39 cellular contexts compared by ENCODE assay signal in the genomic region with DNA sequence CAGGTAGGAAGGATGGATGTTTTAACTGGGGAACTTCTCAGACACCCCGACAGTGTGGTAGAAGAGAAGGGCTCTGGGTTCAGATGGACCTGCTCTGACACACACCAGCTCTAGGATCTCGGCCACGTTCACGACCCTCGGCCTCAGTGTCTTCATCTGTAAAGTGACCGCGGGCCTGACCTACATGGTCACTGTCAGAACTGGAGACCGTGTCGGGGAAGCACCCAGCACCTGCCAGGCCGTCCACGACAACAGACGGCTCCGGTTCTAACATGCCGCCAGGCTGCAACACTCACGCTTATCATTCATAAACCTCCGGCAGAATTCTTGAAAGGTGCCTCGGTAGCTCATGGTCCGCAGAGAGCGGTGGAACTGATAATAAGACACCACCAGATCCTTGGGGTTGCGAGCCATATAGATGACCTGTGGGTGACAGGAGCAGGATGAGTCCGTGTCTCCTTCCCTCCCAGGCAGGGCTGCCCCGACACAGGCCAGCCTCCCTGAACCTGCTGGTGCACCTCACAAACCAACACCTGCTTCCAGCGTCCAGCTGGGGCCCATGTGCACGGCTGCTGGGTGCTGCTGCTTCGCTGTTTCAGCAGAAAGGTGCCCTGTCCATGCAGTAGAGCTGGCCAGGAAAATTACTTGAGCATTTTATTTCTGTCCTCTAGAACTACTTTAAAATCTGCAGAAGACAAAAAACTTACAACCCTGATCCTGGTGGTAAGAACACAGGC. TPM values are rescaled to one million over a fixed set of nuclear protein-coding genes. Genes with fewer than 3 reads are reported as not detected.
"Had no signal": no experiment of that assay in that cellular context is flagged by ENCODE, and none has a peak within 500 bp of the region (broad histone marks: within the 10 kb centered on the region; RNA-seq: fewer than 3 reads in every experiment).

No MANE protein-coding gene starts in this region.

- H3K27ac Mint-ChIP-seq: activated CD4-positive, alpha-beta memory T cell treated with anti-CD3 and anti-CD28 coated beads for 36 hours; activated CD4-positive, alpha-beta T cell treated with anti-CD3 and anti-CD28 coated beads for 36 hours; activated CD4-positive, alpha-beta T cell treated with anti-CD3 and anti-CD28 coated beads, Interleukin-2, amount 10 ng/mL, durations not matched to agents 24 days and 14 days; activated CD8-positive, alpha-beta memory T cell treated with anti-CD3 and anti-CD28 coated beads, Interleukin-2, amount 10 ng/mL, durations not matched to agents 7 days and 5 days; activated naive CD4-positive, alpha-beta T cell treated with anti-CD3 and anti-CD28 coated beads for 36 hours; activated naive CD4-positive, alpha-beta T cell treated with anti-CD3 and anti-CD28 coated beads, Interleukin-2, amount 50 U/mL, for 24 hours; activated naive CD8-positive, alpha-beta T cell treated with anti-CD3 and anti-CD28 coated beads, Interleukin-2, amount 10 ng/mL, durations not matched to agents 7 days and 5 days; activated T-helper 1 cell treated with anti-CD3 and anti-CD28 coated beads, Interleukin-12 subunit alpha, Interleukin-12 subunit beta, Interleukin-2, Interleukin-4 antibody, amounts not matched to agents 30 ng/mL and 10 ng/mL and 1 ng/mL, durations not matched to agents 14 hours and 24 hours and 36 hours; activated T-helper 2 cell treated with anti-CD3 and anti-CD28 coated beads, Interferon-gamma antibody, Interleukin-2, Interleukin-4, amounts not matched to agents 10 μg/mL and 5 μg/mL and 100 μg/mL, durations not matched to agents 14 hours and 24 hours and 36 hours; T-helper 17 cell; T-helper 2 cell treated with Interferon-gamma antibody and Interleukin-4, amounts not matched to agents 5 μg/mL and 100 μg/mL, for 36 hours had no signal

- DNase-seq: activated CD4-positive, alpha-beta memory T cell treated with anti-CD3 and anti-CD28 coated beads for 36 hours; activated CD4-positive, alpha-beta T cell treated with anti-CD3 and anti-CD28 coated beads for 36 hours; activated CD4-positive, alpha-beta T cell treated with anti-CD3 and anti-CD28 coated beads, Interleukin-2, amount 10 ng/mL, durations not matched to agents 24 days and 14 days; activated CD4-positive, CD25-positive, alpha-beta regulatory T cell; activated CD4-positive, CD25-positive, alpha-beta regulatory T cell treated with anti-CD3 and anti-CD28 coated beads, Interleukin-2, amount 50 U/mL, for 72 hours; activated CD8-positive, alpha-beta memory T cell treated with anti-CD3 and anti-CD28 coated beads, Interleukin-2, amount 10 ng/mL, durations not matched to agents 7 days and 5 days; activated CD8-positive, alpha-beta memory T cell treated with anti-CD3 and anti-CD28 coated beads, Interleukin-2, amount 50 U/mL, for 4 hours; activated CD8-positive, alpha-beta T cell treated with anti-CD3 and anti-CD28 coated beads, Interleukin-2, amount 10 ng/mL, durations not matched to agents 7 days and 5 days; activated effector memory CD4-positive, alpha-beta T cell treated with anti-CD3 and anti-CD28 coated beads, Interleukin-2, amount 50 U/mL, for 16 hours; activated naive CD4-positive, alpha-beta T cell treated with anti-CD3 and anti-CD28 coated beads for 36 hours; activated naive CD8-positive, alpha-beta T cell treated with anti-CD3 and anti-CD28 coated beads, Interleukin-2, amount 10 ng/mL, durations not matched to agents 7 days and 5 days; activated T-cell treated with anti-CD3 and anti-CD28 coated beads, Interleukin-2, amount 50 U/mL, for 1 hour; activated T-cell treated with anti-CD3 and anti-CD28 coated beads, Interleukin-2, amount 50 U/mL, for 48 hours; amniotic stem cell; anterior cingulate cortex; brain microvascular endothelial cell; caudate nucleus; cortex of kidney; dermis blood vessel endothelial cell; effector CD4-positive, alpha-beta T cell; effector memory CD8-positive, alpha-beta T cell; erythroblast; foreskin melanocyte; head of caudate nucleus; T-helper 1 cell; T-helper 17 cell; T1000; WERI-Rb-1 had no signal

- H3K4me3 Mint-ChIP-seq: activated CD4-positive, alpha-beta memory T cell treated with anti-CD3 and anti-CD28 coated beads for 36 hours; activated CD4-positive, alpha-beta T cell treated with anti-CD3 and anti-CD28 coated beads for 36 hours; activated CD4-positive, alpha-beta T cell treated with anti-CD3 and anti-CD28 coated beads, Interleukin-2, amount 10 ng/mL, durations not matched to agents 24 days and 14 days; activated CD8-positive, alpha-beta memory T cell treated with anti-CD3 and anti-CD28 coated beads, Interleukin-2, amount 10 ng/mL, durations not matched to agents 7 days and 5 days; activated CD8-positive, alpha-beta T cell treated with anti-CD3 and anti-CD28 coated beads, Interleukin-2, amount 10 ng/mL, durations not matched to agents 7 days and 5 days; activated naive CD4-positive, alpha-beta T cell treated with anti-CD3 and anti-CD28 coated beads for 36 hours; activated naive CD4-positive, alpha-beta T cell treated with anti-CD3 and anti-CD28 coated beads, Interleukin-2, amount 50 U/mL, for 24 hours; activated naive CD8-positive, alpha-beta T cell treated with anti-CD3 and anti-CD28 coated beads, Interleukin-2, amount 10 ng/mL, durations not matched to agents 7 days and 5 days; activated T-helper 1 cell treated with anti-CD3 and anti-CD28 coated beads, Interleukin-12 subunit alpha, Interleukin-12 subunit beta, Interleukin-2, Interleukin-4 antibody, amounts not matched to agents 30 ng/mL and 10 ng/mL and 1 ng/mL, durations not matched to agents 14 hours and 24 hours and 36 hours; effector memory CD8-positive, alpha-beta T cell; T-helper 17 cell; T-helper 2 cell treated with Interferon-gamma antibody and Interleukin-4, amounts not matched to agents 5 μg/mL and 100 μg/mL, for 36 hours had no signal

- H3K4me1 Mint-ChIP-seq: activated CD4-positive, alpha-beta T cell treated with anti-CD3 and anti-CD28 coated beads for 36 hours; activated CD4-positive, alpha-beta T cell treated with anti-CD3 and anti-CD28 coated beads, Interleukin-2, amount 10 ng/mL, durations not matched to agents 24 days and 14 days; activated CD8-positive, alpha-beta memory T cell treated with anti-CD3 and anti-CD28 coated beads, Interleukin-2, amount 10 ng/mL, durations not matched to agents 7 days and 5 days; activated naive CD4-positive, alpha-beta T cell treated with anti-CD3 and anti-CD28 coated beads, Interleukin-2, amount 50 U/mL, for 24 hours; activated naive CD8-positive, alpha-beta T cell treated with anti-CD3 and anti-CD28 coated beads, Interleukin-2, amount 10 ng/mL, durations not matched to agents 7 days and 5 days had no signal

- H3K27me3 ChIP-seq: brain microvascular endothelial cell had no signal

- H3K4me3 ChIP-seq: esophagus muscularis mucosa, gastroesophageal sphincter had no signal

- H3K9me3 ChIP-seq: esophagus muscularis mucosa, gastroesophageal sphincter had no signal

- H3K36me3 Mint-ChIP-seq: activated CD4-positive, alpha-beta memory T cell treated with anti-CD3 and anti-CD28 coated beads for 36 hours; activated CD8-positive, alpha-beta memory T cell treated with anti-CD3 and anti-CD28 coated beads, Interleukin-2, amount 10 ng/mL, durations not matched to agents 7 days and 5 days; activated naive CD4-positive, alpha-beta T cell treated with anti-CD3 and anti-CD28 coated beads, Interleukin-2, amount 50 U/mL, for 24 hours; activated naive CD8-positive, alpha-beta T cell treated with anti-CD3 and anti-CD28 coated beads, Interleukin-2, amount 10 ng/mL, durations not matched to agents 7 days and 5 days had no signal

- ATAC-seq: activated CD4-positive, alpha-beta T cell treated with anti-CD3 and anti-CD28 coated beads for 36 hours; activated CD8-positive, alpha-beta memory T cell treated with anti-CD3 and anti-CD28 coated beads, Interleukin-2, amount 10 ng/mL, durations not matched to agents 7 days and 5 days; activated CD8-positive, alpha-beta T cell treated with anti-CD3 and anti-CD28 coated beads, Interleukin-2, amount 10 ng/mL, durations not matched to agents 7 days and 5 days; effector memory CD8-positive, alpha-beta T cell; gastroesophageal sphincter; T-helper 17 cell had no signal

- H3K27ac ChIP-seq: brain microvascular endothelial cell, esophagus muscularis mucosa, gastroesophageal sphincter, WERI-Rb-1 had no signal

- H3K36me3 ChIP-seq: brain microvascular endothelial cell, esophagus muscularis mucosa, gastroesophageal sphincter had no signal

- H3K4me1 ChIP-seq: esophagus muscularis mucosa, gastroesophageal sphincter had no signal

- H3K9me3 Mint-ChIP-seq: activated CD4-positive, alpha-beta memory T cell treated with anti-CD3 and anti-CD28 coated beads for 36 hours; activated CD4-positive, alpha-beta T cell treated with anti-CD3 and anti-CD28 coated beads, Interleukin-2, amount 10 ng/mL, durations not matched to agents 24 days and 14 days; activated naive CD4-positive, alpha-beta T cell treated with anti-CD3 and anti-CD28 coated beads for 36 hours; activated naive CD4-positive, alpha-beta T cell treated with anti-CD3 and anti-CD28 coated beads, Interleukin-2, amount 50 U/mL, for 24 hours; activated naive CD8-positive, alpha-beta T cell treated with anti-CD3 and anti-CD28 coated beads, Interleukin-2, amount 10 ng/mL, durations not matched to agents 7 days and 5 days; activated T-helper 1 cell treated with anti-CD3 and anti-CD28 coated beads, Interleukin-12 subunit alpha, Interleukin-12 subunit beta, Interleukin-2, Interleukin-4 antibody, amounts not matched to agents 30 ng/mL and 10 ng/mL and 1 ng/mL, durations not matched to agents 14 hours and 24 hours and 36 hours; activated T-helper 2 cell treated with anti-CD3 and anti-CD28 coated beads, Interferon-gamma antibody, Interleukin-2, Interleukin-4, amounts not matched to agents 10 μg/mL and 5 μg/mL and 100 μg/mL, durations not matched to agents 14 hours and 24 hours and 36 hours; effector memory CD8-positive, alpha-beta T cell; T-helper 2 cell treated with Interferon-gamma antibody and Interleukin-4, amounts not matched to agents 5 μg/mL and 100 μg/mL, for 36 hours had no signal

RNA-seq across cellular contexts. Expression of a gene that starts 23.6 kb away (rescaled TPM):
- total RNA-seq: activated CD4-positive, alpha-beta memory T cell treated with anti-CD3 and anti-CD28 coated beads for 36 hours; activated CD4-positive, alpha-beta T cell treated with anti-CD3 and anti-CD28 coated beads, Interleukin-2, amount 10 ng/mL, durations not matched to agents 24 days and 14 days; activated CD8-positive, alpha-beta memory T cell treated with anti-CD3 and anti-CD28 coated beads for 36 hours; activated CD8-positive, alpha-beta memory T cell treated with anti-CD3 and anti-CD28 coated beads, Interleukin-2, amount 10 ng/mL, durations not matched to agents 7 days and 5 days; activated CD8-positive, alpha-beta T cell treated with anti-CD3 and anti-CD28 coated beads, Interleukin-2, amount 10 ng/mL, durations not matched to agents 7 days and 5 days; activated naive CD4-positive, alpha-beta T cell treated with anti-CD3 and anti-CD28 coated beads for 36 hours; activated naive CD8-positive, alpha-beta T cell treated with anti-CD3 and anti-CD28 coated beads, Interleukin-2, amount 10 ng/mL, durations not matched to agents 7 days and 5 days; activated T-helper 1 cell treated with anti-CD3 and anti-CD28 coated beads, Interleukin-12 subunit alpha, Interleukin-12 subunit beta, Interleukin-2, Interleukin-4 antibody, amounts not matched to agents 30 ng/mL and 10 ng/mL and 1 ng/mL, durations not matched to agents 14 hours and 24 hours and 36 hours; activated T-helper 2 cell treated with anti-CD3 and anti-CD28 coated beads, Interferon-gamma antibody, Interleukin-2, Interleukin-4, amounts not matched to agents 10 μg/mL and 5 μg/mL and 100 μg/mL, durations not matched to agents 14 hours and 24 hours and 36 hours; dermis blood vessel endothelial cell; T-helper 17 cell had no signal

RNA-seq across cellular contexts. Expression of a gene that starts 26.6 kb away (rescaled TPM):
- total RNA-seq: activated T-helper 1 cell treated with anti-CD3 and anti-CD28 coated beads, Interleukin-12 subunit alpha, Interleukin-12 subunit beta, Interleukin-2, Interleukin-4 antibody, amounts not matched to agents 30 ng/mL and 10 ng/mL and 1 ng/mL, durations not matched to agents 14 hours and 24 hours and 36 hours had no signal

RNA-seq across cellular contexts. Expression of a gene that starts 53.1 kb away (rescaled TPM):
- total RNA-seq: activated CD4-positive, alpha-beta memory T cell treated with anti-CD3 and anti-CD28 coated beads for 36 hours; activated CD4-positive, alpha-beta T cell treated with anti-CD3 and anti-CD28 coated beads for 36 hours; activated CD4-positive, alpha-beta T cell treated with anti-CD3 and anti-CD28 coated beads, Interleukin-2, amount 10 ng/mL, durations not matched to agents 24 days and 14 days; activated CD8-positive, alpha-beta memory T cell treated with anti-CD3 and anti-CD28 coated beads for 36 hours; activated CD8-positive, alpha-beta memory T cell treated with anti-CD3 and anti-CD28 coated beads, Interleukin-2, amount 10 ng/mL, durations not matched to agents 7 days and 5 days; activated CD8-positive, alpha-beta T cell treated with anti-CD3 and anti-CD28 coated beads, Interleukin-2, amount 10 ng/mL, durations not matched to agents 7 days and 5 days; activated naive CD4-positive, alpha-beta T cell treated with anti-CD3 and anti-CD28 coated beads for 36 hours; activated naive CD8-positive, alpha-beta T cell treated with anti-CD3 and anti-CD28 coated beads, Interleukin-2, amount 10 ng/mL, durations not matched to agents 7 days and 5 days; activated T-helper 1 cell treated with anti-CD3 and anti-CD28 coated beads, Interleukin-12 subunit alpha, Interleukin-12 subunit beta, Interleukin-2, Interleukin-4 antibody, amounts not matched to agents 30 ng/mL and 10 ng/mL and 1 ng/mL, durations not matched to agents 14 hours and 24 hours and 36 hours; activated T-helper 2 cell treated with anti-CD3 and anti-CD28 coated beads, Interferon-gamma antibody, Interleukin-2, Interleukin-4, amounts not matched to agents 10 μg/mL and 5 μg/mL and 100 μg/mL, durations not matched to agents 14 hours and 24 hours and 36 hours; astrocyte; chondrocyte; dermis blood vessel endothelial cell; esophagus muscularis mucosa; gastroesophageal sphincter; glomerular endothelial cell; T-helper 17 cell had no signal
- polyA plus RNA-seq: adipose tissue had no signal
